In the genomic region with DNA sequence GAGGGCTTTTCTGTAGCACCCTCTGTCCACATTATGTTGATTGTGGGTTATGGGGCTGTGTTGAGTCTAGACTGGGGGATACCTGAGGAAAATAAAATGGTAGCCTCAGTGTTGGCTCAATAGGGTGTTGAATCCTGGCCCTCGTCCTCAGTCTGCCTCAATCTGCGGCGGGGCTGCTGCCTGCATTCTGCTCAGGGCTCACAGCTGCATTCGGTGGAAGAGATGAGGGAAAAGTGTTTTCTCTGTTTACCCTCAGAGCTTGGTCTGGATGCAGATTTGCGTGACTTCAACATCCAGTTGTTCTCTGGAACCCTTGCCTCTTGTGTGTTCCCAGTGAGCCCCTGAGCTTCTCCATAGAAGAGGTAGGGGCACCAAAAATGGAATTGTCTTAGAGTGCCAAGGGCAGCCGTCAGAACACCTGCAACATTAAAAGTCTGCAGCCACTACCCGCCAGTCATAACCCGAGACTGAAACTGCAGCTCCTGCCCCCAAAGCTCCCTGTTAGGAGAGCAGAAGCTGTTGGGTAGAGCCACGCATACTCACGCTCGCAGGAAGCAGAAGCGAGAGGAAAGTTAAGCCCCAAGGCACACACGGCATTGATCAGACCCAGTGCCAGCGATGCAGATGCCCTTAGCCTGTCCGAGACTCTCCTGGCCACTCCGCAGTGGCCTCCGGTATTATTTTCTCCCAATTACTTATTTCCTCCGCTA, we compare ENCODE assay signal across 23 cellular contexts.
DNase-seq lines count a peak whose midpoint lies in the region; ATAC-seq, FAIRE-seq and TF ChIP-seq lines count a peak whose summit lies in the region.
"Had no signal": no experiment of that assay in that cellular context is flagged by ENCODE, and none has a peak within 500 bp of the region (broad histone marks: within the 10 kb centered on the region; RNA-seq: fewer than 3 reads in every experiment).

No MANE protein-coding gene starts in this region.

- H2BK120ac ChIP-seq in H1 (replicated peaks; ENCODE audit: low read depth, low read length), result no peak overlapping the region

- POLR2A ChIA-PET in H1 (lab: Charles Lee; ENCODE audit: partially characterized antibody), result no interaction called here

- no peak overlapping the region for H2BK15ac ChIP-seq in H1 (ENCODE audit: low read length)

- H3K4me3 ChIP-seq in H1 (ENCODE audit: extremely low read depth in 1 of 4, insufficient read depth in 2 of 4, low read depth in 3 of 4, low read length in 4 of 4) (no peak overlapping the region), osteoblast (ENCODE audit: insufficient read depth, low read length) (no peak overlapping the region), suprapubic skin (no peak overlapping the region)
- H3K4me3 ChIP-seq: A549, BLaER1, GM12878, HAP-1 had no signal

- H3K4me2 ChIP-seq in H1 (ENCODE audit: insufficient read depth in 1 of 2, low read depth in 2 of 2, low read length in 2 of 2) (no peak overlapping the region), osteoblast (ENCODE audit: insufficient read depth, low read length) (no peak overlapping the region)
- H3K4me2 ChIP-seq: A549, BLaER1 had no signal

- WGBS in H1 (ENCODE audit: extremely low coverage in 1 of 2, insufficient coverage in 1 of 2, insufficient read length in 1 of 2, insufficient replicate concordance in 2 of 2, low coverage in 1 of 2, low lambda C conversion rate in 2 of 2, missing lambda C conversion rate in 1 of 2), 2 experiments, result 93% methylated on average over 17 of the region's 18 CpGs; no CpG with 5 or more reads in 1 of the 2 experiments
- 89% methylated on average over 18 of the region's 18 CpGs for WGBS in suprapubic skin

- no peak overlapping the region for H3K18ac ChIP-seq in H1 (ENCODE audit: extremely low read depth, low read length)

- H3K14ac ChIP-seq in H1 (ENCODE audit: insufficient read length), result no peak overlapping the region

- H2AFZ ChIP-seq in H1 (ENCODE audit: low read length) (peak overlapping the region; percentile 31; the same call in 1 of the 2 replicates), osteoblast (ENCODE audit: low read length) (no peak overlapping the region)

- H3K23me2 ChIP-seq in H1 (ENCODE audit: low read depth, low read length), result no peaks in the 10 kb centered on the region

- no peak overlapping the region for H4K91ac ChIP-seq in H1 (replicated peaks; ENCODE audit: insufficient read length, low read length)

- no peak overlapping the region for H4K5ac ChIP-seq in H1 (ENCODE audit: insufficient read length, low read depth, low read length)

- no peak overlapping the region for H2BK12ac ChIP-seq in H1 (ENCODE audit: low read depth, low read length)

- no peak overlapping the region for H3K27ac ChIP-seq in H1 (ENCODE audit: low read depth, low read length)
- H3K27ac ChIP-seq in osteoblast (ENCODE audit: low read depth, low read length), result no peak overlapping the region
- H3K27ac ChIP-seq in suprapubic skin, result no peak overlapping the region
- H3K27ac ChIP-seq: 22Rv1, A549, BLaER1 had no signal

- H3K56ac ChIP-seq in H1 (replicated peaks; ENCODE audit: insufficient read length, low read depth, low read length), result no peak overlapping the region

- H3K9ac ChIP-seq in H1 (replicated peaks in 1 of 4; ENCODE audit: extremely low read depth in 1 of 4, low read depth in 3 of 4, low read length in 3 of 4), result no peak overlapping the region
- H3K9ac ChIP-seq: BLaER1 had no signal

- TF ChIP-seq RAD21 in H1 (IDR thresholded peaks at IDR 0.05 in 1 of 2, conservative IDR thresholded peaks at IDR 0.05 in 1 of 2; ENCODE audit: low read depth in 2 of 2, low read length in 2 of 2), result no peak

- H3K79me2 ChIP-seq in H1 (ENCODE audit: control insufficient read depth in 1 of 2, insufficient read depth in 2 of 2, low read length in 2 of 2) (no peaks in the 10 kb centered on the region), osteoblast (ENCODE audit: insufficient read depth, low read length) (no peaks in the 10 kb centered on the region)

- H3K9me3 ChIP-seq in H1 (ENCODE audit: insufficient read depth in 2 of 2, low read depth in 1 of 2, low read length in 1 of 2), result peaks cover 4 to 7% of the 10 kb centered on the region in 2 experiments; a peak in 2 of 4 replicates
- H3K9me3 ChIP-seq in osteoblast (ENCODE audit: low read depth, low read length), result no peaks in the 10 kb centered on the region
- H3K9me3 ChIP-seq in suprapubic skin, result no peaks in the 10 kb centered on the region
- H3K9me3 ChIP-seq: A549, HAP-1 had no signal

- peaks cover 0 to 6% (median 3%) of the 10 kb centered on the region in 4 experiments; a peak in 1 of 7 replicates for H3K4me1 ChIP-seq in H1 (replicated peaks in 1 of 4; ENCODE audit: control insufficient read depth in 3 of 4, insufficient read depth in 4 of 4, low read length in 3 of 4)
- H3K4me1 ChIP-seq in osteoblast (ENCODE audit: insufficient read depth, low read length), result no peaks in the 10 kb centered on the region
- H3K4me1 ChIP-seq in suprapubic skin, result no peaks in the 10 kb centered on the region
- H3K4me1 ChIP-seq: A549, HAP-1 had no signal

- no peak for FAIRE-seq in H1 (lab: Jason Lieb, UNC)
- FAIRE-seq: A549, GM12878, GM19239, HepG2, HTR-8/SVneo had no signal

- H3K27me3 ChIP-seq in H1 (replicated peaks in 1 of 4; ENCODE audit: control insufficient read depth in 3 of 4, extremely low read depth in 1 of 4, insufficient read depth in 3 of 4, low read length in 3 of 4) (no peaks in the 10 kb centered on the region; a peak in 1 of 7 replicates), osteoblast (ENCODE audit: insufficient read depth, low read length) (no peaks in the 10 kb centered on the region), suprapubic skin (peaks cover 16% of the 10 kb centered on the region)

- no peak overlapping the region for H3K4ac ChIP-seq in H1 (replicated peaks; ENCODE audit: insufficient read length, low read depth, low read length)

- H3K23ac ChIP-seq in H1 (ENCODE audit: insufficient read length), result no peak overlapping the region

- DNase-seq in activated effector memory CD4-positive, alpha-beta T cell treated with anti-CD3 and anti-CD28 coated beads, Interleukin-2, amount 50 U/mL, for 16 hours, result peak; percentile 12
- DNase-seq in activated effector memory CD4-positive, alpha-beta T cell treated with Interleukin-2 at 50 U/mL for 16 hours, result no peak
- DNase-seq in H1 (ENCODE audit: low read depth in 1 of 2, low spot score in 2 of 2) (no peak), osteoblast (ENCODE audit: insufficient read length, low spot score, missing footprints) (peak; percentile 32), suprapubic skin (ENCODE audit: low spot score in 2 of 2) (peak; percentile 19 to 48), iPS-NIHi7 (ENCODE audit: extremely low spot score) (no peak)
- no peak for DNase-seq in activated T-cell treated with anti-CD3 and anti-CD28 coated beads, Interleukin-2, amount 50 U/mL, for 48 hours
- DNase-seq: AML-193; CD8-positive, alpha-beta T cell; COR-L47; DMS 273 treated with DMSO at 0.1 percent for 48 hours; DMS53; DND-41; EL had no signal

- no peaks in the 10 kb centered on the region for H3K36me3 ChIP-seq in H1 (ENCODE audit: control insufficient read depth in 2 of 4, insufficient read depth in 4 of 4, low read length in 3 of 4)
- H3K36me3 ChIP-seq in osteoblast (ENCODE audit: insufficient read depth, low read length), result no peaks in the 10 kb centered on the region
- H3K36me3 ChIP-seq in suprapubic skin, result no peaks in the 10 kb centered on the region
- H3K36me3 ChIP-seq: BLaER1, HAP-1 had no signal

- no peak overlapping the region for H2AK5ac ChIP-seq in H1 (ENCODE audit: low read depth, low read length)

- no peak overlapping the region for H2BK5ac ChIP-seq in H1 (ENCODE audit: low read depth, low read length)

- TF ChIP-seq POLR2A in H1 (IDR thresholded peaks at IDR 0.05; ENCODE audit: control extremely low read depth in 1 of 2, low read depth in 2 of 2, low read length in 2 of 2) (no peak), suprapubic skin (IDR thresholded peaks at IDR 0.05) (no peak)

- TF ChIP-seq EP300 in H1 (IDR thresholded peaks at IDR 0.05; ENCODE audit: borderline replicate concordance in 1 of 2, low read depth in 2 of 2, low read length in 2 of 2), result no peak
- no peak for TF ChIP-seq EP300 in suprapubic skin (IDR thresholded peaks at IDR 0.05)

- no peaks in the 10 kb centered on the region for H3K79me1 ChIP-seq in H1 (ENCODE audit: low read depth, low read length)

- CTCF ChIA-PET in H1 (lab: Charles Lee; ENCODE audit: partially characterized antibody), result interaction anchor here (1.6 kb wide), 1 partner anchor 8 kb away, joined by 5 read pairs; no protein-coding TSS in a partner anchor

- ATAC-seq in HG02981 (IDR thresholded peaks at IDR 0.05; ENCODE audit: unreplicated experiment), result no peak
- ATAC-seq: A549; CD8-positive, alpha-beta T cell; GM12878; HepG2 had no signal

- H4K20me1 ChIP-seq in H1 (replicated peaks in 1 of 2; ENCODE audit: control insufficient read depth in 1 of 2, insufficient read depth in 2 of 2, low read length in 2 of 2) (no peaks in the 10 kb centered on the region), osteoblast (ENCODE audit: insufficient read depth, low read length) (no peaks in the 10 kb centered on the region)
- H4K20me1 ChIP-seq: BLaER1 had no signal

- no peak overlapping the region for H2BK20ac ChIP-seq in H1 (ENCODE audit: low read length)

- TF ChIP-seq CTCF in H1 (IDR thresholded peaks at IDR 0.05; ENCODE audit: control extremely low read depth in 1 of 3, insufficient read depth in 1 of 3, low read depth in 1 of 3, low read length in 3 of 3) (no peak), osteoblast (IDR thresholded peaks at IDR 0.05; ENCODE audit: extremely low read depth, low read depth, low read length) (no peak), suprapubic skin (IDR thresholded peaks at IDR 0.05) (no peak)

- no peak overlapping the region; the same call in 1 of the 2 replicates for H4K8ac ChIP-seq in H1 (ENCODE audit: extremely low read depth, insufficient read depth, low read length)

TF ChIP-seq in H1, 55 proteins besides CTCF, POLR2A, EP300 and RAD21 (continues in another document):
- TF ChIP-seq SAP30 (IDR thresholded peaks at IDR 0.05; ENCODE audit: insufficient read depth, insufficient replicate concordance, low read length) (no peak), SP4 (IDR thresholded peaks at IDR 0.05; ENCODE audit: low read length) (no peak), EZH2 (IDR thresholded peaks at IDR 0.05; ENCODE audit: low read depth, low read length, severe bottlenecking) (no peak), POU5F1 (IDR thresholded peaks at IDR 0.05; ENCODE audit: low read depth, low read length) (no peak), CBX8 (IDR thresholded peaks at IDR 0.05; ENCODE audit: borderline replicate concordance, low read depth, low read length) (no peak), CBX5 (IDR thresholded peaks at IDR 0.05; ENCODE audit: low read depth, low read length) (no peak), HDAC2 (IDR thresholded peaks at IDR 0.05; ENCODE audit: borderline replicate concordance in 1 of 2, low read depth in 2 of 2, low read length in 2 of 2) (no peak)
- TF ChIP-seq, protein P1, sequence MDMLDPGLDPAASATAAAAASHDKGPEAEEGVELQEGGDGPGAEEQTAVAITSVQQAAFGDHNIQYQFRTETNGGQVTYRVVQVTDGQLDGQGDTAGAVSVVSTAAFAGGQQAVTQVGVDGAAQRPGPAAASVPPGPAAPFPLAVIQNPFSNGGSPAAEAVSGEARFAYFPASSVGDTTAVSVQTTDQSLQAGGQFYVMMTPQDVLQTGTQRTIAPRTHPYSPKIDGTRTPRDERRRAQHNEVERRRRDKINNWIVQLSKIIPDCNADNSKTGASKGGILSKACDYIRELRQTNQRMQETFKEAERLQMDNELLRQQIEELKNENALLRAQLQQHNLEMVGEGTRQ (IDR thresholded peaks at IDR 0.05; ENCODE audit: low read length), result no peak

Comparison
In these comparisons a context has a peak if more than half of its experiments do, and no peak if none do; other contexts are left out.
1. DNase-seq: peak in activated effector memory CD4-positive, alpha-beta T cell treated with anti-CD3 and anti-CD28 coated beads, Interleukin-2, amount 50 U/mL, for 16 hours (single experiment), osteoblast (single experiment) and suprapubic skin (2 of 2); none in activated effector memory CD4-positive, alpha-beta T cell treated with Interleukin-2 at 50 U/mL for 16 hours (single experiment), H1 (0 of 2), activated T-cell treated with anti-CD3 and anti-CD28 coated beads, Interleukin-2, amount 50 U/mL, for 48 hours (0 of 2) and iPS-NIHi7 (single experiment).